10 cellular contexts compared by ENCODE assay signal in genomic region chr16:18804540-18804939, GRCh38. TPM values are rescaled to one million over a fixed set of nuclear protein-coding genes. Genes with fewer than 3 reads are reported as not detected.
DNase-seq lines count a peak whose midpoint lies in the region; ATAC-seq and TF ChIP-seq lines count a peak whose summit lies in the region.
"Had no signal": no experiment of that assay in that cellular context is flagged by ENCODE, and none has a peak within 500 bp of the region (broad histone marks: within the 10 kb centered on the region; RNA-seq: fewer than 3 reads in every experiment).

No MANE protein-coding gene starts in this region.

- CTCF ChIA-PET in activated CD8-positive, alpha-beta T cell treated with anti-CD3 and anti-CD28 coated beads, Interleukin-2, amount 10 ng/mL, durations not matched to agents 7 days and 5 days (lab: Charles Lee): interaction anchor here (0.9 to 10.6 kb wide), 4 partner anchors 13 to 165 kb away, joined by 3 to 142 read pairs (median 68); partner anchors contain the start of gene RPS15A

- peaks cover 64% of the 10 kb centered on the region for H3K36me3 Mint-ChIP-seq in activated CD8-positive, alpha-beta T cell treated with anti-CD3 and anti-CD28 coated beads, Interleukin-2, amount 10 ng/mL, durations not matched to agents 7 days and 5 days (ENCODE audit: low read depth)

- H3K36me3 ChIP-seq in left ventricle myocardium inferior: peaks cover 29% of the 10 kb centered on the region
- H3K36me3 ChIP-seq in upper lobe of right lung: peaks cover 29% of the 10 kb centered on the region

- H3K27me3 ChIP-seq in left ventricle myocardium inferior (ENCODE audit: low read depth) (no peaks in the 10 kb centered on the region), upper lobe of right lung (no peaks in the 10 kb centered on the region)
- H3K27me3 ChIP-seq: MG63 had no signal

- H3K9me3 ChIP-seq in left ventricle myocardium inferior (replicated peaks): no peaks in the 10 kb centered on the region
- H3K9me3 ChIP-seq in upper lobe of right lung: no peaks in the 10 kb centered on the region
- H3K9me3 ChIP-seq: MG63 had no signal

- POLR2A ChIA-PET in activated CD8-positive, alpha-beta T cell treated with anti-CD3 and anti-CD28 coated beads, Interleukin-2, amount 10 ng/mL, durations not matched to agents 7 days and 5 days (lab: Charles Lee): interaction anchor here (0.7 to 2.6 kb wide), 3 partner anchors 13 to 16 kb away, joined by 3 to 22 read pairs (median 4); partner anchors contain the start of gene RPS15A

- H3K4me1 Mint-ChIP-seq in activated CD8-positive, alpha-beta T cell treated with anti-CD3 and anti-CD28 coated beads, Interleukin-2, amount 10 ng/mL, durations not matched to agents 7 days and 5 days (ENCODE audit: low read depth): peaks cover 55% of the 10 kb centered on the region

- H3K4me3 Mint-ChIP-seq in activated CD8-positive, alpha-beta T cell treated with anti-CD3 and anti-CD28 coated beads, Interleukin-2, amount 10 ng/mL, durations not matched to agents 7 days and 5 days: no peak overlapping the region

- ATAC-seq in left ventricle myocardium superior: no peak
- no peak for ATAC-seq in activated CD8-positive, alpha-beta T cell treated with anti-CD3 and anti-CD28 coated beads, Interleukin-2, amount 10 ng/mL, durations not matched to agents 7 days and 5 days
- ATAC-seq in upper lobe of right lung: no peak
- no peak for ATAC-seq in GM21737 (IDR thresholded peaks at IDR 0.05; ENCODE audit: unreplicated experiment)
- ATAC-seq in HG03097 (IDR thresholded peaks at IDR 0.05; ENCODE audit: low FRiP score, unreplicated experiment): no peak

- intact Hi-C loops in left ventricle myocardium inferior (cut with micrococcal nuclease): no loop called here
- intact Hi-C loops in left ventricle myocardium superior (cut with micrococcal nuclease): no loop called here
- intact Hi-C loops in upper lobe of right lung (cut with DNase I): no loop called here

- no peaks in the 10 kb centered on the region for H3K27me3 Mint-ChIP-seq in activated CD8-positive, alpha-beta T cell treated with anti-CD3 and anti-CD28 coated beads, Interleukin-2, amount 10 ng/mL, durations not matched to agents 7 days and 5 days (ENCODE audit: low read depth)
- H3K27me3 Mint-ChIP-seq: progenitor cell of endocrine pancreas had no signal

- H3K27ac Mint-ChIP-seq in activated CD8-positive, alpha-beta T cell treated with anti-CD3 and anti-CD28 coated beads, Interleukin-2, amount 10 ng/mL, durations not matched to agents 7 days and 5 days: peak overlapping the region; percentile 89

- H3K9me3 Mint-ChIP-seq in activated CD8-positive, alpha-beta T cell treated with anti-CD3 and anti-CD28 coated beads, Interleukin-2, amount 10 ng/mL, durations not matched to agents 7 days and 5 days (ENCODE audit: insufficient read depth): no peaks in the 10 kb centered on the region

- TF ChIP-seq CTCF in left ventricle myocardium inferior (IDR thresholded peaks at IDR 0.05; ENCODE audit: borderline replicate concordance) (no peak), upper lobe of right lung (IDR thresholded peaks at IDR 0.05) (no peak)

- H3K27ac ChIP-seq in left ventricle myocardium inferior (replicated peaks): peak overlapping the region; percentile 88
- H3K27ac ChIP-seq in upper lobe of right lung: peak overlapping the region; percentile 58

- H3K4me1 ChIP-seq in left ventricle myocardium inferior (peaks cover 50% of the 10 kb centered on the region), upper lobe of right lung (peaks cover 29% of the 10 kb centered on the region)

- no peak for DNase-seq in left ventricle myocardium inferior
- DNase-seq in left ventricle myocardium superior: no peak
- DNase-seq in activated CD8-positive, alpha-beta T cell treated with anti-CD3 and anti-CD28 coated beads, Interleukin-2, amount 10 ng/mL, durations not matched to agents 7 days and 5 days: no peak
- peak; percentile 44 for DNase-seq in islet precursor cell
- no peak for DNase-seq in upper lobe of right lung
- no peak for DNase-seq in NCI-H1048 (lab: John Stamatoyannopoulos, UW)
- DNase-seq: MG63 had no signal

- no peak overlapping the region for H3K4me3 ChIP-seq in left ventricle myocardium inferior
- H3K4me3 ChIP-seq in upper lobe of right lung: no peak overlapping the region
- H3K4me3 ChIP-seq: MG63 had no signal

RNA-seq across cellular contexts. Expression of gene ARL6IP1, which starts 3.2 kb away (rescaled TPM):
- 22.5 TPM for total RNA-seq in left ventricle myocardium inferior
- 25.9 TPM for total RNA-seq in left ventricle myocardium superior
- 100 to 1,000 TPM; 234 to 240 TPM for total RNA-seq in activated CD8-positive, alpha-beta T cell treated with anti-CD3 and anti-CD28 coated beads, Interleukin-2, amount 10 ng/mL, durations not matched to agents 7 days and 5 days
- 110 TPM for total RNA-seq in upper lobe of right lung

RNA-seq across cellular contexts. Expression of gene RPS15A, which starts 14.4 kb away (rescaled TPM):
- total RNA-seq in left ventricle myocardium inferior (683 TPM), left ventricle myocardium superior (683 TPM), upper lobe of right lung (983 TPM)
- total RNA-seq in activated CD8-positive, alpha-beta T cell treated with anti-CD3 and anti-CD28 coated beads, Interleukin-2, amount 10 ng/mL, durations not matched to agents 7 days and 5 days: 1,000 to 10,000 TPM; 1,594 to 1,602 TPM
